15 cellular contexts compared by ENCODE assay signal in genomic region chrX:16604300-16604699, GRCh38. TPM values are rescaled to one million over a fixed set of nuclear protein-coding genes. Genes with fewer than 3 reads are reported as not detected.
DNase-seq lines count a peak whose midpoint lies in the region; ATAC-seq and TF ChIP-seq lines count a peak whose summit lies in the region.
"Had no signal": no experiment of that assay in that cellular context is flagged by ENCODE, and none has a peak within 500 bp of the region (broad histone marks: within the 10 kb centered on the region; RNA-seq: fewer than 3 reads in every experiment).

No MANE protein-coding gene starts in this region.

- H3K36me3 Mint-ChIP-seq in CD4-positive, alpha-beta memory T cell = no peaks in the 10 kb centered on the region
- H3K36me3 Mint-ChIP-seq in chondrocyte (ENCODE audit: low read depth) = peaks cover 10% of the 10 kb centered on the region

- no peaks in the 10 kb centered on the region for H3K9me3 Mint-ChIP-seq in CD4-positive, alpha-beta memory T cell
- no peaks in the 10 kb centered on the region for H3K9me3 Mint-ChIP-seq in chondrocyte (ENCODE audit: low read depth)

- CTCF ChIA-PET in CD4-positive, alpha-beta memory T cell (lab: Charles Lee; ENCODE audit: partially characterized antibody) = no interaction called here

- 85% methylated on average over 2 of the region's 2 CpGs for WGBS in suprapubic skin

- peak overlapping the region in 7 of 8 donors; percentile 69 to 86 (median 77) for H3K4me3 Mint-ChIP-seq in CD4-positive, alpha-beta memory T cell
- no peak overlapping the region for H3K4me3 Mint-ChIP-seq in chondrocyte (ENCODE audit: unreplicated experiment)

- H3K4me3 ChIP-seq in CD4-positive, alpha-beta memory T cell (ENCODE audit: low read length in 2 of 2) = no peak overlapping the region
- H3K4me3 ChIP-seq in Peyer's patch (no peak overlapping the region), mucosa of descending colon (no peak overlapping the region), suprapubic skin (no peak overlapping the region)
- H3K4me3 ChIP-seq: BLaER1 treated with 17β-estradiol and CSF1 and Interleukin-3, amounts not matched to agents 10 nM and 100 nM had no signal

- no peaks in the 10 kb centered on the region for H3K27me3 ChIP-seq in CD4-positive, alpha-beta memory T cell (ENCODE audit: insufficient read depth, low read length)
- H3K27me3 ChIP-seq in Peyer's patch (no peaks in the 10 kb centered on the region), suprapubic skin (no peaks in the 10 kb centered on the region)

- no peak for DNase-seq in CD4-positive, alpha-beta memory T cell
- DNase-seq in Peyer's patch (no peak), chondrocyte (ENCODE audit: low spot score) (no peak), mucosa of descending colon (no peak), anterior cingulate cortex (lab: John Stamatoyannopoulos, UW) (no peak), suprapubic skin (ENCODE audit: low spot score in 2 of 2) (no peak)
- DNase-seq in stimulated activated CD4-positive, alpha-beta T cell treated with anti-CD3 and anti-CD28 coated beads, Interleukin-12 subunit alpha, Interleukin-12 subunit beta, amount 100 ng/mL, for 4 hours = no peak
- DNase-seq: hypothalamus; NCI-H2107; stimulated activated CD4-positive, alpha-beta T cell treated with anti-CD3 and anti-CD28 coated beads, Interleukin-4, amount 100 ng/mL, for 4 hours had no signal

- TF ChIP-seq CTCF in Peyer's patch (IDR thresholded peaks at IDR 0.05) = no peak
- TF ChIP-seq CTCF in chondrocyte (IDR thresholded peaks at IDR 0.05) = no peak
- no peak for TF ChIP-seq CTCF in mucosa of descending colon (IDR thresholded peaks at IDR 0.05)
- no peak for TF ChIP-seq CTCF in suprapubic skin (IDR thresholded peaks at IDR 0.05)

- peak overlapping the region; percentile 31 for H3K27ac ChIP-seq in CD4-positive, alpha-beta memory T cell (ENCODE audit: low read depth, low read length)
- peak overlapping the region in 3 of 4 donors; percentile 32 to 57 (median 45) for H3K27ac ChIP-seq in Peyer's patch
- H3K27ac ChIP-seq in suprapubic skin = no peak overlapping the region
- H3K27ac ChIP-seq: BLaER1 treated with 17β-estradiol and CSF1 and Interleukin-3, amounts not matched to agents 10 nM and 100 nM; parathyroid adenoma had no signal

- peaks cover 9 to 35% (median 27%) of the 10 kb centered on the region in 4 donors for H3K4me1 Mint-ChIP-seq in CD4-positive, alpha-beta memory T cell
- H3K4me1 Mint-ChIP-seq in chondrocyte (ENCODE audit: low read depth) = peaks cover 18% of the 10 kb centered on the region

- H3K27ac Mint-ChIP-seq in CD4-positive, alpha-beta memory T cell = peak overlapping the region; percentile 83 to 95 (median 94)
- H3K27ac Mint-ChIP-seq in chondrocyte (ENCODE audit: unreplicated experiment) = peak overlapping the region; percentile 72

- peaks cover 32% of the 10 kb centered on the region for H3K4me1 ChIP-seq in CD4-positive, alpha-beta memory T cell (ENCODE audit: insufficient read depth, low read length)
- H3K4me1 ChIP-seq in Peyer's patch (no peaks in the 10 kb centered on the region), mucosa of descending colon (ENCODE audit: low read depth) (no peaks in the 10 kb centered on the region), suprapubic skin (no peaks in the 10 kb centered on the region)
- H3K4me1 ChIP-seq: BLaER1 treated with 17β-estradiol and CSF1 and Interleukin-3, amounts not matched to agents 10 nM and 100 nM had no signal

- no peaks in the 10 kb centered on the region for H3K36me3 ChIP-seq in CD4-positive, alpha-beta memory T cell (ENCODE audit: insufficient read depth, low read length)
- H3K36me3 ChIP-seq in Peyer's patch (no peaks in the 10 kb centered on the region), mucosa of descending colon (ENCODE audit: low read depth) (no peaks in the 10 kb centered on the region), suprapubic skin (no peaks in the 10 kb centered on the region)

- POLR2A ChIA-PET in CD4-positive, alpha-beta memory T cell (lab: Charles Lee; ENCODE audit: partially characterized antibody) = no interaction called here

- H3K27me3 Mint-ChIP-seq in CD4-positive, alpha-beta memory T cell = no peaks in the 10 kb centered on the region
- no peaks in the 10 kb centered on the region for H3K27me3 Mint-ChIP-seq in chondrocyte (ENCODE audit: low read depth)

- intact Hi-C loops in CD4-positive, alpha-beta memory T cell (cut with micrococcal nuclease) = loop anchor here (10.0 kb wide), 1 partner anchor 79 kb away; no protein-coding TSS in a partner anchor
- intact Hi-C loops in mucosa of descending colon (cut with DNase I, micrococcal nuclease) = no loop called here

- TF ChIP-seq POLR2A in Peyer's patch (IDR thresholded peaks at IDR 0.05) (no peak), suprapubic skin (IDR thresholded peaks at IDR 0.05) (no peak)

- ATAC-seq in mucosa of descending colon (peak; percentile 60), GM21619 (IDR thresholded peaks at IDR 0.05; ENCODE audit: unreplicated experiment) (no peak)

- H3K9me3 ChIP-seq in CD4-positive, alpha-beta memory T cell (ENCODE audit: control insufficient read depth in 1 of 2, low read length in 2 of 2) = no peaks in the 10 kb centered on the region
- H3K9me3 ChIP-seq in Peyer's patch (no peaks in the 10 kb centered on the region), mucosa of descending colon (no peaks in the 10 kb centered on the region), suprapubic skin (no peaks in the 10 kb centered on the region)
- H3K9me3 ChIP-seq: BLaER1 treated with 17β-estradiol and CSF1 and Interleukin-3, amounts not matched to agents 10 nM and 100 nM had no signal

- TF ChIP-seq EP300 in suprapubic skin (IDR thresholded peaks at IDR 0.05) = no peak

RNA-seq across cellular contexts. Expression of gene S100G, which starts 45.7 kb away (rescaled TPM):
- total RNA-seq in CD4-positive, alpha-beta memory T cell = not detected
- not detected for polyA plus RNA-seq in CD4-positive, alpha-beta memory T cell
- total RNA-seq in Peyer's patch = not detected
- total RNA-seq in chondrocyte = not detected in 3 replicates
- not detected for total RNA-seq in mucosa of descending colon
- total RNA-seq in suprapubic skin = not detected
- total RNA-seq: activated CD8-positive, alpha-beta memory T cell treated with anti-CD3 and anti-CD28 coated beads for 36 hours; mammary epithelial cell had no signal
- polyA plus RNA-seq: mammary epithelial cell had no signal
